Comparison of ENCODE assay signal across 10 cellular contexts in the genomic region with DNA sequence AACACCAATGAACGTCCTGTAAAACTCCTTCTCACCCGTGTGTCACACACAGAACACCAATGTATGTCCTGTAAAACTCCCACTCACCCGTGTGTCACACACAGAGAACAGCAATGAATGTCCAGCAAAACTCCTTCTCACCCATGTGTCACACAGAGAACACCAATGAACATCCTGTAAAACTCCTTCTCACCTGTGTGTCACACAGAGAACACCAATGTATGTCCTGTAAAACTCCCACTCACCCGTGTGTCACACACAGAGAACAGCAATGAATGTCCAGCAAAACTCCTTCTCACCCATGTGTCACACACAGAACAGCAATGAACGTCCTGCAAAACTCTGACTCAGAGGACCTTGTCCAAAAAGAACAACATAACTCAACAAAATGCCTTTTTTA. TPM values are rescaled to one million over a fixed set of nuclear protein-coding genes. Genes with fewer than 3 reads are reported as not detected.
DNase-seq lines count a peak whose midpoint lies in the region; ATAC-seq, FAIRE-seq and TF ChIP-seq lines count a peak whose summit lies in the region.
"Not testable (repeated sequence)": the region's sequence is repeated elsewhere in the genome, so short reads cannot be mapped to it uniquely, and the experiment has no call there.
"Had no signal": no experiment of that assay in that cellular context is flagged by ENCODE, and none has a peak within 500 bp of the region (broad histone marks: within the 10 kb centered on the region; RNA-seq: fewer than 3 reads in every experiment).

No MANE protein-coding gene starts in this region.

- not testable (repeated sequence) for H4K20me1 ChIP-seq in HCT116 (ENCODE audit: insufficient read depth); PC-3 (ENCODE audit: low read length)

- H3K9me3 Mint-ChIP-seq in activated T-helper 17 cell treated with anti-CD3 and anti-CD28 coated beads, Interleukin-2, amount 50 U/mL, for 72 hours, result not testable (repeated sequence)

- H3K9me3 ChIP-seq in HCT116 (ENCODE audit: control insufficient read depth in 1 of 2, insufficient read depth in 1 of 2, low read depth in 1 of 2, low read length in 2 of 2); PC-3 (ENCODE audit: low read length); mucosa of rectum (ENCODE audit: control insufficient read depth in 2 of 2, low read length in 2 of 2): not testable (repeated sequence)

- not testable (repeated sequence) for H3K36me3 ChIP-seq in HCT116 (ENCODE audit: control insufficient read depth in 1 of 2, insufficient read depth in 2 of 2, low read length in 2 of 2); PC-3 (ENCODE audit: low read depth, low read length); bronchial epithelial cell (ENCODE audit: control insufficient read depth, insufficient read depth, low read length); mucosa of rectum (ENCODE audit: control insufficient read depth in 2 of 2, insufficient read depth in 2 of 2, low read length in 2 of 2)

- not testable (repeated sequence) for H3K4me1 Mint-ChIP-seq in activated T-helper 17 cell treated with anti-CD3 and anti-CD28 coated beads, Interleukin-2, amount 50 U/mL, for 72 hours

- H3K27me3 Mint-ChIP-seq in activated T-helper 17 cell treated with anti-CD3 and anti-CD28 coated beads, Interleukin-2, amount 50 U/mL, for 72 hours, result not testable (repeated sequence)

- H3K9ac ChIP-seq in HCT116 (ENCODE audit: low read length); mucosa of rectum (ENCODE audit: low read depth in 1 of 2, low read length in 2 of 2): not testable (repeated sequence)
- H3K9ac ChIP-seq in PC-3 (ENCODE audit: low read length), result peak overlapping the region; percentile 66; the same call in 1 of the 2 replicates

- peaks cover 13 to 42% of the 10 kb centered on the region in 2 experiments for H3K4me1 ChIP-seq in HCT116 (ENCODE audit: control insufficient read depth in 1 of 2, insufficient read depth in 2 of 2, low read length in 2 of 2)
- H3K4me1 ChIP-seq in PC-3 (ENCODE audit: insufficient read depth, low read length), result peaks cover 28% of the 10 kb centered on the region
- H3K4me1 ChIP-seq in mucosa of rectum (ENCODE audit: control insufficient read depth in 2 of 2, insufficient read depth in 2 of 2, low read length in 2 of 2), result peaks cover 3 to 18% of the 10 kb centered on the region in 2 donors

- ATAC-seq in HCT116 (0 out of 2 replicates have a peak, but pooled peaks have one; percentile 25), PC-3 (peak; percentile 62), esophagus mucosa (peak; percentile 25)
- ATAC-seq in activated T-helper 17 cell treated with anti-CD3 and anti-CD28 coated beads, Interleukin-2, amount 50 U/mL, for 72 hours (replicated peaks), result peak; percentile 38

- POLR2A ChIA-PET in HCT116 (lab: Charles Lee), result interaction anchor here (1.4 kb wide), 1 partner anchor 22 kb away, joined by 6 read pairs; the partner anchor contains the start of gene FAM110C
- POLR2A ChIA-PET in PC-3 (lab: Charles Lee; ENCODE audit: unreplicated experiment), result not testable (repeated sequence)

- H3K4me2 ChIP-seq in HCT116 (ENCODE audit: low read length), result peak overlapping the region; percentile 66
- H3K4me2 ChIP-seq in PC-3 (ENCODE audit: low read length), result not testable (repeated sequence)

- H3K27ac Mint-ChIP-seq in activated T-helper 17 cell treated with anti-CD3 and anti-CD28 coated beads, Interleukin-2, amount 50 U/mL, for 72 hours, result not testable (repeated sequence)

- peak; percentile 88 for FAIRE-seq in bronchial epithelial cell (lab: Jason Lieb, UNC)

- RAD21 ChIA-PET in HCT116 (lab: Charles Lee; ENCODE audit: low non-redundant PET in 1 of 2, low total read pairs in 2 of 2, uncharacterized antibody in 2 of 2, unreplicated experiment in 2 of 2), result not testable (repeated sequence)

- not testable (repeated sequence) for DNase-seq in HCT116 (ENCODE audit: low read depth, low spot score)
- DNase-seq in PC-3 (peak; percentile 81), bronchial epithelial cell (ENCODE audit: low read depth) (peak; percentile 77)

- TF ChIP-seq CTCF in C4-2B (conservative IDR thresholded peaks at IDR 0.05); HCT116 (IDR thresholded peaks at IDR 0.05 in 2 of 3, conservative IDR thresholded peaks at IDR 0.05 in 1 of 3; ENCODE audit: borderline replicate concordance in 1 of 3, insufficient read depth in 1 of 3, low read depth in 2 of 3, low read length in 2 of 3); PC-3 (conservative IDR thresholded peaks at IDR 0.05; ENCODE audit: low read depth, low read length); bronchial epithelial cell (IDR thresholded peaks at IDR 0.05; ENCODE audit: insufficient read depth, low read length, severe bottlenecking): not testable (repeated sequence)

- H3K9me2 ChIP-seq in HCT116 (ENCODE audit: insufficient read depth); PC-3 (replicated peaks; ENCODE audit: low read length): not testable (repeated sequence)

- H3K4me3 ChIP-seq in HCT116 (replicated peaks in 1 of 2; ENCODE audit: low read depth in 1 of 2, low read length in 2 of 2); PC-3 (ENCODE audit: low read length); bronchial epithelial cell (ENCODE audit: low read depth, low read length); mucosa of rectum (ENCODE audit: low read length in 2 of 2): not testable (repeated sequence)

- TF ChIP-seq POLR2A in HCT116 (IDR thresholded peaks at IDR 0.05; ENCODE audit: borderline replicate concordance, extremely low read depth, insufficient read depth, insufficient read length), result not testable (repeated sequence)

- not testable (repeated sequence) for H3K27me3 ChIP-seq in HCT116 (ENCODE audit: insufficient read depth, low read length); PC-3 (ENCODE audit: low read length); bronchial epithelial cell (ENCODE audit: control insufficient read depth, insufficient read depth, low read length); mucosa of rectum (ENCODE audit: control insufficient read depth in 2 of 2, insufficient read depth in 2 of 2, low read length in 2 of 2)

- H2AFZ ChIP-seq in HCT116 (ENCODE audit: low read depth, low read length, poor library complexity, severe bottlenecking), result peak overlapping the region; percentile 75
- not testable (repeated sequence) for H2AFZ ChIP-seq in PC-3 (ENCODE audit: low read length)

- not testable (repeated sequence) for H3K36me3 Mint-ChIP-seq in activated T-helper 17 cell treated with anti-CD3 and anti-CD28 coated beads, Interleukin-2, amount 50 U/mL, for 72 hours (ENCODE audit: low read depth)

- intact Hi-C loops in HCT116 (cut with micrococcal nuclease); PC-3 (cut with micrococcal nuclease): not testable (repeated sequence)

- H3F3A ChIP-seq in PC-3 (ENCODE audit: low read length, unreplicated experiment), result not testable (repeated sequence)

- BruUV-seq in HCT116 (replicated peaks; lab: Mats Ljungman, UMichigan); PC-3 (replicated peaks; lab: Mats Ljungman, UMichigan): not testable (repeated sequence)

- not testable (repeated sequence) for TF ChIP-seq RAD21 in HCT116 (IDR thresholded peaks at IDR 0.05; ENCODE audit: low read depth)

- H3K4me3 Mint-ChIP-seq in activated T-helper 17 cell treated with anti-CD3 and anti-CD28 coated beads, Interleukin-2, amount 50 U/mL, for 72 hours, result not testable (repeated sequence)

- not testable (repeated sequence) for H3K79me2 ChIP-seq in HCT116 (ENCODE audit: insufficient read depth, low read length); PC-3 (ENCODE audit: low read length)

- CTCF ChIA-PET in HCT116 (lab: Charles Lee); PC-3 (lab: Charles Lee): not testable (repeated sequence)

- H3K27ac ChIP-seq in C4-2B (peak overlapping the region; percentile 27; the same call in 1 of the 2 replicates), HCT116 (ENCODE audit: low read depth, low read length) (peak overlapping the region; percentile 45; the same call in 1 of the 2 replicates), PC-3 (ENCODE audit: low read length) (peak overlapping the region; percentile 94), mucosa of rectum (ENCODE audit: low read depth in 2 of 2, low read length in 2 of 2) (peak overlapping the region; percentile 7 to 89)

TF ChIP-seq in HCT116, 20 proteins besides CTCF, POLR2A, EP300 and RAD21:
- TF ChIP-seq FOSL1 (IDR thresholded peaks at IDR 0.05; ENCODE audit: low read depth) (peak; percentile 31; the same call in 1 of the 2 replicates), SP1 (IDR thresholded peaks at IDR 0.05; ENCODE audit: low read depth) (0 out of 2 replicates have a peak, but pooled peaks have one; percentile 14)
TF ChIP-seq in HCT116: peak in this region for 2; not testable (repeated sequence) for 18.

RNA-seq across cellular contexts. Expression of gene FAM110C, which starts 22.3 kb away (rescaled TPM):
- total RNA-seq in HCT116 (2021; ENCODE audit: unreplicated experiment), result 20.3 TPM
- polyA plus RNA-seq in HCT116 (2012), result 14.0 and 16.0 TPM in 2 replicates
- total RNA-seq in PC-3 (2014; rRNA removed), result 5.0 and 6.8 TPM in 2 replicates
- total RNA-seq in activated T-helper 17 cell treated with anti-CD3 and anti-CD28 coated beads, Interleukin-2, amount 50 U/mL, for 72 hours, result 10 to 100 TPM in 1 of 2 donors, 1 to 10 TPM in 1; 2.2 to 23.6 TPM
- 9.2 and 9.9 TPM in 2 replicates for total RNA-seq in bronchial epithelial cell
- total RNA-seq in esophagus mucosa, result 44.3 TPM
- total RNA-seq: GM23248 had no signal
- polyA plus RNA-seq: BJ, GM23248, IgD-negative memory B cell had no signal

Comparison
In these comparisons a context has a peak if more than half of its experiments do, and no peak if none do; other contexts are left out.
1. H3K27ac ChIP-seq: peak in every context shown above with its lines; median percentile 94 in PC-3; 48 in mucosa of rectum; 45 in HCT116; 27 in C4-2B.